Comparison of ENCODE assay signal across 1 cellular context in genomic region chr2:9602412-9602811, GRCh38.
TF ChIP-seq lines count a peak whose summit lies in the region.

No MANE protein-coding gene starts in this region.

TF ChIP-seq in HepG2, 621 proteins besides CTCF, POLR2A, EP300 and RAD21:
- TF ChIP-seq NR1H2 (CRISPR knock-in tag; IDR thresholded peaks at IDR 0.05; ENCODE audit: borderline replicate concordance, low read depth) (no peak), MXD3 (CRISPR knock-in tag; IDR thresholded peaks at IDR 0.05) (no peak), MAFK (conservative IDR thresholded peaks at IDR 0.05 in 1 of 2, IDR thresholded peaks at IDR 0.05 in 1 of 2; ENCODE audit: low read length in 2 of 2) (no peak), ZNF18 (CRISPR knock-in tag; IDR thresholded peaks at IDR 0.05; ENCODE audit: insufficient replicate concordance) (peak; percentile 25), AGO1 (IDR thresholded peaks at IDR 0.05; ENCODE audit: low read depth, low read length, poor library complexity, severe bottlenecking) (no peak), MIXL1 (CRISPR knock-in tag; IDR thresholded peaks at IDR 0.05) (no peak), HNF4A (CRISPR knock-in tag; IDR thresholded peaks at IDR 0.05) (peak; percentile 66)
